In the genomic region with DNA sequence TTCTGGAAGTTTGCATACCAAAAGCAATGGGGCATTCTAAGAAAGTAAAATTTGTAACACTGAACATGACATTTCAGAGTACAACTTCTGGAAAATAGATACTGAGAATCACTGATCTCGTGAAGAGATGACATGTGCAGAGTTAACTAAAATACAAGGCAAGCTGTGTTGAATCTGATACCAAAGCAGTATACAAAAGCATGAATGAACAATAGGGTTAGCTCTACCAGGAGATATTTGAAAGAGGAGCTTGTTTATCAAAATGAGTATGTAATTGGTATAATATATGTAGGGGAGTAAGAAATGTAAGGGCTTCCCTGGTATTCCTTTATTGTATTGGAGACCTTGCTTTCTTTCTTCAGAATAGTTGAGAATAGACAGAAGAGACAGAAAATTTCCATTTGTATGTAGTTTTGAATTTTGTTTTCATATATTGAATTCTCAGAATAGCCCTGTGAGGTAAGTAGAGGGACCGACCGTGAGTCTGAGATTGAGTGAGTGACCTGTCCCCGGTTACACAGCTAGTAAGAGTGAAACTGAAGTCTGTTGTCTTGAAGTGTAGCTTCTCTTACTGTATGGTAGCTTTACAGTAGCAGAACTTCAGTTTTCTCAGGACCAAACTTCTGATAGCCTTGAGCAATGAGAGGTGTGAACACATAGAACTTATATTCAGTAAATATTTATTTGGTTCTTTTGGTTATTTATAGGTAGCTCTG, we compare ENCODE assay signal across 10 cellular contexts. TPM values are rescaled to one million over a fixed set of nuclear protein-coding genes. Genes with fewer than 3 reads are reported as not detected.
DNase-seq lines count a peak whose midpoint lies in the region; ATAC-seq and FAIRE-seq lines count a peak whose summit lies in the region.
"Had no signal": no experiment of that assay in that cellular context is flagged by ENCODE, and none has a peak within 500 bp of the region (broad histone marks: within the 10 kb centered on the region; RNA-seq: fewer than 3 reads in every experiment).

No MANE protein-coding gene starts in this region.

- no peaks in the 10 kb centered on the region for H3K27me3 Mint-ChIP-seq in activated CD4-positive, alpha-beta T cell treated with anti-CD3 and anti-CD28 coated beads, Interleukin-2, amount 10 ng/mL, durations not matched to agents 7 days and 5 days
- H3K27me3 Mint-ChIP-seq in activated CD4-positive, alpha-beta memory T cell treated with anti-CD3 and anti-CD28 coated beads, Interleukin-2, amount 10 ng/mL, durations not matched to agents 7 days and 5 days: no peaks in the 10 kb centered on the region
- H3K27me3 Mint-ChIP-seq in stimulated activated naive B cell treated with anti-CD40 and anti-IgM and Interleukin-4, amounts not matched to agents 10 μg/mL and 1 μg/mL and 100 μg/mL, for 72 hours: no peaks in the 10 kb centered on the region

- no peaks in the 10 kb centered on the region for H3K4me1 ChIP-seq in small intestine (ENCODE audit: control insufficient read depth in 2 of 2, insufficient read depth in 1 of 2, low read depth in 1 of 2, low read length in 1 of 2)

- no peaks in the 10 kb centered on the region for H3K9me3 ChIP-seq in small intestine (ENCODE audit: control insufficient read depth, low read depth)

- FAIRE-seq in small intestine (lab: Jason Lieb, UNC): no peak

- 25 to 34% (median 32%) methylated on average over 4 of the region's 4 CpGs for WGBS in small intestine, 3 donors

- ATAC-seq in HG02938 (IDR thresholded peaks at IDR 0.05; ENCODE audit: unreplicated experiment) (peak; percentile 50), esophagus mucosa (no peak)
- ATAC-seq in stimulated activated naive B cell treated with anti-CD40 and anti-IgM and Interleukin-4, amounts not matched to agents 10 μg/mL and 1 μg/mL and 100 μg/mL, for 72 hours (replicated peaks): peak; percentile 47 to 53
- ATAC-seq: HCT116 had no signal

- CTCF ChIA-PET in activated CD4-positive, alpha-beta T cell treated with anti-CD3 and anti-CD28 coated beads, Interleukin-2, amount 10 ng/mL, durations not matched to agents 7 days and 5 days (lab: Charles Lee): interaction anchor here (0.6 to 1.2 kb wide), 4 partner anchors 17 to 32 kb away, joined by 3 to 4 read pairs (median 3); no protein-coding TSS in a partner anchor
- CTCF ChIA-PET in activated CD4-positive, alpha-beta memory T cell treated with anti-CD3 and anti-CD28 coated beads, Interleukin-2, amount 10 ng/mL, durations not matched to agents 7 days and 5 days (lab: Charles Lee): interaction anchor here (0.6 kb wide), 1 partner anchor 25 kb away, joined by 3 read pairs; no protein-coding TSS in a partner anchor

- H3K27me3 ChIP-seq in small intestine (ENCODE audit: control insufficient read depth in 2 of 2, insufficient read depth in 2 of 2, low read length in 2 of 2): no peaks in the 10 kb centered on the region

- no peak for DNase-seq in activated CD4-positive, alpha-beta T cell treated with anti-CD3 and anti-CD28 coated beads, Interleukin-2, amount 10 ng/mL, durations not matched to agents 7 days and 5 days
- no peak for DNase-seq in activated CD4-positive, alpha-beta T cell treated with anti-CD3 and anti-CD28 coated beads for 1 hour
- DNase-seq in activated CD4-positive, alpha-beta memory T cell treated with anti-CD3 and anti-CD28 coated beads, Interleukin-2, amount 10 ng/mL, durations not matched to agents 7 days and 5 days: no peak
- DNase-seq in stimulated activated naive B cell treated with anti-CD40 and anti-IgM and Interleukin-4, amounts not matched to agents 10 μg/mL and 1 μg/mL and 100 μg/mL, for 72 hours: no peak
- DNase-seq in small intestine: no peak
- DNase-seq in NCI-H446 (lab: John Stamatoyannopoulos, UW): no peak
- DNase-seq: stimulated activated CD4-positive, alpha-beta T cell treated with anti-CD3 and anti-CD28 coated beads, Interleukin-4, amount 100 ng/mL, for 24 hours had no signal

- POLR2A ChIA-PET in activated CD4-positive, alpha-beta T cell treated with anti-CD3 and anti-CD28 coated beads, Interleukin-2, amount 10 ng/mL, durations not matched to agents 7 days and 5 days (lab: Charles Lee): no interaction called here
- POLR2A ChIA-PET in activated CD4-positive, alpha-beta memory T cell treated with anti-CD3 and anti-CD28 coated beads, Interleukin-2, amount 10 ng/mL, durations not matched to agents 7 days and 5 days (lab: Charles Lee): interaction anchor here (0.9 to 1.4 kb wide), 3 partner anchors 14 to 569 kb away, joined by 3 to 5 read pairs (median 4); no protein-coding TSS in a partner anchor

- peak overlapping the region; percentile 70 for H3K27ac Mint-ChIP-seq in activated CD4-positive, alpha-beta T cell treated with anti-CD3 and anti-CD28 coated beads, Interleukin-2, amount 10 ng/mL, durations not matched to agents 7 days and 5 days
- H3K27ac Mint-ChIP-seq in activated CD4-positive, alpha-beta memory T cell treated with anti-CD3 and anti-CD28 coated beads, Interleukin-2, amount 10 ng/mL, durations not matched to agents 7 days and 5 days: peak overlapping the region; percentile 9
- H3K27ac Mint-ChIP-seq in stimulated activated naive B cell treated with anti-CD40 and anti-IgM and Interleukin-4, amounts not matched to agents 10 μg/mL and 1 μg/mL and 100 μg/mL, for 72 hours: no peak overlapping the region

- H3K9me3 Mint-ChIP-seq in activated CD4-positive, alpha-beta T cell treated with anti-CD3 and anti-CD28 coated beads, Interleukin-2, amount 10 ng/mL, durations not matched to agents 7 days and 5 days: no peaks in the 10 kb centered on the region
- H3K9me3 Mint-ChIP-seq in activated CD4-positive, alpha-beta memory T cell treated with anti-CD3 and anti-CD28 coated beads, Interleukin-2, amount 10 ng/mL, durations not matched to agents 7 days and 5 days: no peaks in the 10 kb centered on the region
- H3K9me3 Mint-ChIP-seq in stimulated activated naive B cell treated with anti-CD40 and anti-IgM and Interleukin-4, amounts not matched to agents 10 μg/mL and 1 μg/mL and 100 μg/mL, for 72 hours: no peaks in the 10 kb centered on the region

- peak overlapping the region; percentile 9 for H3K4me3 Mint-ChIP-seq in activated CD4-positive, alpha-beta T cell treated with anti-CD3 and anti-CD28 coated beads, Interleukin-2, amount 10 ng/mL, durations not matched to agents 7 days and 5 days
- no peak overlapping the region for H3K4me3 Mint-ChIP-seq in activated CD4-positive, alpha-beta memory T cell treated with anti-CD3 and anti-CD28 coated beads, Interleukin-2, amount 10 ng/mL, durations not matched to agents 7 days and 5 days
- peak overlapping the region; percentile 38 to 50 for H3K4me3 Mint-ChIP-seq in stimulated activated naive B cell treated with anti-CD40 and anti-IgM and Interleukin-4, amounts not matched to agents 10 μg/mL and 1 μg/mL and 100 μg/mL, for 72 hours

- H3K4me3 ChIP-seq in small intestine (ENCODE audit: low read depth in 1 of 2, low read length in 2 of 2): no peak overlapping the region

- H3K36me3 Mint-ChIP-seq in activated CD4-positive, alpha-beta T cell treated with anti-CD3 and anti-CD28 coated beads, Interleukin-2, amount 10 ng/mL, durations not matched to agents 7 days and 5 days (ENCODE audit: low read depth): peaks cover 11% of the 10 kb centered on the region
- no peaks in the 10 kb centered on the region for H3K36me3 Mint-ChIP-seq in activated CD4-positive, alpha-beta memory T cell treated with anti-CD3 and anti-CD28 coated beads, Interleukin-2, amount 10 ng/mL, durations not matched to agents 7 days and 5 days (ENCODE audit: low read depth)
- H3K36me3 Mint-ChIP-seq in stimulated activated naive B cell treated with anti-CD40 and anti-IgM and Interleukin-4, amounts not matched to agents 10 μg/mL and 1 μg/mL and 100 μg/mL, for 72 hours: peaks cover 0 to 5% of the 10 kb centered on the region in 2 donors

- H3K27ac ChIP-seq in small intestine (ENCODE audit: low read depth in 1 of 2, low read length in 1 of 2): no peak overlapping the region

- H3K36me3 ChIP-seq in small intestine (ENCODE audit: control insufficient read depth in 2 of 2, insufficient read depth in 2 of 2, low read length in 2 of 2): no peaks in the 10 kb centered on the region

- peaks cover 41% of the 10 kb centered on the region for H3K4me1 Mint-ChIP-seq in activated CD4-positive, alpha-beta T cell treated with anti-CD3 and anti-CD28 coated beads, Interleukin-2, amount 10 ng/mL, durations not matched to agents 7 days and 5 days
- peaks cover 35% of the 10 kb centered on the region for H3K4me1 Mint-ChIP-seq in activated CD4-positive, alpha-beta memory T cell treated with anti-CD3 and anti-CD28 coated beads, Interleukin-2, amount 10 ng/mL, durations not matched to agents 7 days and 5 days
- peaks cover 17 to 61% of the 10 kb centered on the region in 2 donors for H3K4me1 Mint-ChIP-seq in stimulated activated naive B cell treated with anti-CD40 and anti-IgM and Interleukin-4, amounts not matched to agents 10 μg/mL and 1 μg/mL and 100 μg/mL, for 72 hours

RNA-seq across cellular contexts. Expression of a gene that starts 5.0 kb away (rescaled TPM):
- 10 to 100 TPM; 34.4 to 34.8 TPM for total RNA-seq in activated CD4-positive, alpha-beta T cell treated with anti-CD3 and anti-CD28 coated beads, Interleukin-2, amount 10 ng/mL, durations not matched to agents 7 days and 5 days
- total RNA-seq in activated CD4-positive, alpha-beta memory T cell treated with anti-CD3 and anti-CD28 coated beads, Interleukin-2, amount 10 ng/mL, durations not matched to agents 7 days and 5 days: 10 to 100 TPM; 44.0 to 45.5 TPM
- polyA plus RNA-seq in small intestine: 10 to 100 TPM; 25.1 to 38.6 (median 34.7) TPM
- total RNA-seq in esophagus mucosa: 44.6 TPM
